18 cellular contexts compared by ENCODE assay signal in genomic region chr3:37800022-37800493, GRCh38.
A peak's percentile ranks its signal among the peaks of the same experiment; 100 is the strongest.
DNase-seq lines count a peak whose midpoint lies in the region; ATAC-seq and TF ChIP-seq lines count a peak whose summit lies in the region.
"Had no signal": no experiment of that assay in that cellular context is flagged by ENCODE, and none has a peak within 500 bp of the region (broad histone marks: within the 10 kb centered on the region; RNA-seq: fewer than 3 reads in every experiment).

No MANE protein-coding gene starts in this region.

- no peaks in the 10 kb centered on the region for H3K9me2 ChIP-seq in PC-3 (replicated peaks; ENCODE audit: low read length)

- DNase-seq in AG04450 (ENCODE audit: low read depth, low spot score) = no peak
- DNase-seq in SJSA1 (ENCODE audit: low read depth in 1 of 2, low spot score in 2 of 2) = peak; percentile 86 to 88
- DNase-seq in lower lobe of right lung = no peak
- DNase-seq in NCI-H128 (lab: John Stamatoyannopoulos, UW; ENCODE audit: unreplicated experiment) = no peak
- DNase-seq in central memory CD4-positive, alpha-beta T cell = no peak
- DNase-seq in PC-3 = no peak
- no peak for DNase-seq in activated naive CD4-positive, alpha-beta T cell treated with anti-CD3 and anti-CD28 coated beads for 36 hours
- DNase-seq: 8988T, C1 segment of cervical spinal cord, DND-41, H9, NCI-H1417, NCI-H1930, NCI-H2171, NCI-H446 treated with DMSO at 0.1 percent for 48 hours, SHP77 had no signal

- TF ChIP-seq CTCF in AG04450 (IDR thresholded peaks at IDR 0.05; ENCODE audit: low read depth, low read length) (no peak), lower lobe of right lung (IDR thresholded peaks at IDR 0.05) (no peak), PC-3 (conservative IDR thresholded peaks at IDR 0.05; ENCODE audit: low read depth, low read length) (no peak)

- ATAC-seq in GM18867 (IDR thresholded peaks at IDR 0.05; ENCODE audit: unreplicated experiment) (peak; percentile 79), lower lobe of right lung (peak; percentile 33 to 60), PC-3 (no peak)
- ATAC-seq: SK-N-SH treated with all-trans-retinoic acid at 6 μM for 48 hours had no signal

- H3K27me3 Mint-ChIP-seq in activated naive CD4-positive, alpha-beta T cell treated with anti-CD3 and anti-CD28 coated beads for 36 hours (ENCODE audit: low read depth) = peaks cover 2% of the 10 kb centered on the region

- H3K27ac ChIP-seq in AG04450 (ENCODE audit: low read depth, low read length) (peak overlapping the region; percentile 0), SJSA1 (peak overlapping the region; percentile 59), lower lobe of right lung (no peak overlapping the region), PC-3 (ENCODE audit: low read length) (no peak overlapping the region)

- H3K9ac ChIP-seq in PC-3 (ENCODE audit: low read length) = no peak overlapping the region

- no peak overlapping the region for H3K4me2 ChIP-seq in PC-3 (ENCODE audit: low read length)

- POLR2A ChIA-PET in AG04450 (lab: Yijun Ruan, JAX) = interaction anchor here (0.6 kb wide), 1 partner anchor 181 kb away, joined by 3 read pairs; no protein-coding TSS in a partner anchor
- POLR2A ChIA-PET in PC-3 (lab: Charles Lee; ENCODE audit: unreplicated experiment) = no interaction called here

- BruUV-seq in PC-3 (replicated peaks; lab: Mats Ljungman, UMichigan) = no TSS peak

- H3K36me3 Mint-ChIP-seq in activated naive CD4-positive, alpha-beta T cell treated with anti-CD3 and anti-CD28 coated beads for 36 hours (ENCODE audit: low read depth) = no peaks in the 10 kb centered on the region

- no peak overlapping the region for H3K4me3 Mint-ChIP-seq in activated naive CD4-positive, alpha-beta T cell treated with anti-CD3 and anti-CD28 coated beads for 36 hours
- H3K4me3 Mint-ChIP-seq: H9 had no signal

- H4K20me1 ChIP-seq in PC-3 (ENCODE audit: low read length) = no peaks in the 10 kb centered on the region

- H3K36me3 ChIP-seq in SJSA1 (no peaks in the 10 kb centered on the region), lower lobe of right lung (peaks cover 15% of the 10 kb centered on the region), PC-3 (ENCODE audit: low read depth, low read length) (no peaks in the 10 kb centered on the region)

- intact Hi-C loops in lower lobe of right lung (cut with DNase I) = no loop called here
- intact Hi-C loops in PC-3 (cut with micrococcal nuclease) = no loop called here
- intact Hi-C loops in activated naive CD4-positive, alpha-beta T cell treated with anti-CD3 and anti-CD28 coated beads for 36 hours (cut with micrococcal nuclease) = no loop called here

- no peaks in the 10 kb centered on the region for H3K9me3 Mint-ChIP-seq in activated naive CD4-positive, alpha-beta T cell treated with anti-CD3 and anti-CD28 coated beads for 36 hours
- H3K9me3 Mint-ChIP-seq: H9 had no signal

- no peaks in the 10 kb centered on the region for H3F3A ChIP-seq in PC-3 (ENCODE audit: low read length, unreplicated experiment)

- CTCF ChIA-PET in AG04450 (lab: Charles Lee) = interaction anchor here (0.9 kb wide), 1 partner anchor 21 kb away, joined by 3 read pairs; no protein-coding TSS in a partner anchor
- CTCF ChIA-PET in PC-3 (lab: Charles Lee) = no interaction called here
- CTCF ChIA-PET in activated naive CD4-positive, alpha-beta T cell treated with anti-CD3 and anti-CD28 coated beads for 36 hours (lab: Charles Lee) = no interaction called here

- no peak overlapping the region for H3K27ac Mint-ChIP-seq in activated naive CD4-positive, alpha-beta T cell treated with anti-CD3 and anti-CD28 coated beads for 36 hours
- H3K27ac Mint-ChIP-seq: H9 had no signal

- no peaks in the 10 kb centered on the region for H3K4me1 Mint-ChIP-seq in activated naive CD4-positive, alpha-beta T cell treated with anti-CD3 and anti-CD28 coated beads for 36 hours (ENCODE audit: low read depth)

- H3K27me3 ChIP-seq in AG04450 (ENCODE audit: control insufficient read depth, insufficient read depth, low read length) (peaks cover 2% of the 10 kb centered on the region), SJSA1 (replicated peaks) (no peaks in the 10 kb centered on the region), lower lobe of right lung (ENCODE audit: low read depth) (no peaks in the 10 kb centered on the region), PC-3 (ENCODE audit: low read length) (peaks cover 85% of the 10 kb centered on the region)

- peaks cover 20% of the 10 kb centered on the region for H3K4me1 ChIP-seq in SJSA1 (replicated peaks)
- no peaks in the 10 kb centered on the region for H3K4me1 ChIP-seq in lower lobe of right lung
- no peaks in the 10 kb centered on the region for H3K4me1 ChIP-seq in PC-3 (ENCODE audit: insufficient read depth, low read length)

- H2AFZ ChIP-seq in PC-3 (ENCODE audit: low read length) = no peak overlapping the region

- H3K4me3 ChIP-seq in AG04450 (ENCODE audit: low read depth, low read length) = no peak overlapping the region
- no peak overlapping the region for H3K4me3 ChIP-seq in SJSA1
- H3K4me3 ChIP-seq in lower lobe of right lung = no peak overlapping the region
- no peak overlapping the region for H3K4me3 ChIP-seq in PC-3 (ENCODE audit: low read length)

- H3K9me3 ChIP-seq in AG04450 (ENCODE audit: control insufficient read depth, insufficient read depth, low read length) (no peaks in the 10 kb centered on the region), SJSA1 (replicated peaks) (no peaks in the 10 kb centered on the region), lower lobe of right lung (no peaks in the 10 kb centered on the region), PC-3 (ENCODE audit: low read length) (no peaks in the 10 kb centered on the region)

- no peaks in the 10 kb centered on the region for H3K79me2 ChIP-seq in PC-3 (ENCODE audit: low read length)

Comparison
In these comparisons a context has a peak if more than half of its experiments do, and no peak if none do; other contexts are left out.
1. DNase-seq: peak in SJSA1 (2 of 2); none in AG04450 (single experiment), lower lobe of right lung (single experiment), NCI-H128 (single experiment), central memory CD4-positive, alpha-beta T cell (single experiment), PC-3 (single experiment) and activated naive CD4-positive, alpha-beta T cell treated with anti-CD3 and anti-CD28 coated beads for 36 hours (single experiment).
2. H3K27ac ChIP-seq: peak in AG04450 (single experiment) and SJSA1 (single experiment); none in lower lobe of right lung (single experiment) and PC-3 (single experiment).